ENCODE assay signal across 16 cellular contexts in the genomic region with DNA sequence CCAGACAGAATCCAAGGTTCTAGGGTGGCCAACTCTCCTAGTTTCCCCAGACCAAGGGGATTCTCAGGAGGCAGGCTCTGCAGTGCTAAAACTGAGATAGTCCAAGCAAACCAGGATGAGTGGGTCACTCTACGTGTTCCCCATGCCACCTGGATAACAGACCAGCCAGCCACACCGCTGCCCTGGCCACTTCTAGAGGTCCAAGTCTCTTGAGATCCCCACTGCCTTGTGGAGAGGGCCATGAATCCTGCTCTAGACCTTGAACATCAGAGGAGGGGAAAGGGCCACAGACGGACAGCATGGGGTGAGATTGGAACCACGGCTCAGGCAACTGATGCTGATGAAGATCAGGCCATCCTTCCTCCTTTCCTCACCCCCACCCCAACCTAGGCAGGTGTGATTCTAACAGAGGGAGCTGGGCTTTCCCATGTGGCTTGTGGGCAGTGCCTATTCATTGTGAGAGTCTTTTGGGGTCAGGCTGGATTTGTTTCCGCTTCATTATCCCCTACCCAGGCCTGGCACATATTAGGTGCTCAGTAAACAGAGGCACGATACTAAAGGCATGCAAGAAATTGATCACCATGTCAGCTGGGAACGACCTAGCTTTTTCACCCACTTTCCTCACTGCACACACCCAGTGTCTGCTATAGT. TPM values are rescaled to one million over a fixed set of nuclear protein-coding genes. Genes with fewer than 3 reads are reported as not detected.
DNase-seq lines count a peak whose midpoint lies in the region; ATAC-seq and TF ChIP-seq lines count a peak whose summit lies in the region.
"Had no signal": no experiment of that assay in that cellular context is flagged by ENCODE, and none has a peak within 500 bp of the region (broad histone marks: within the 10 kb centered on the region; RNA-seq: fewer than 3 reads in every experiment).

No MANE protein-coding gene starts in this region.

- CTCF ChIA-PET in mammary epithelial cell (lab: Charles Lee; ENCODE audit: low non-redundant PET): no interaction called here

- H3K27me3 Mint-ChIP-seq in stimulated activated naive B cell treated with anti-CD40 and anti-IgM and Interleukin-4, amounts not matched to agents 10 μg/mL and 1 μg/mL and 100 μg/mL, for 72 hours: no peaks in the 10 kb centered on the region

- dilution Hi-C loops in mammary epithelial cell (cut with HindIII; ENCODE audit: low sequenced_read_pairs): no loop called here

- no peak overlapping the region; the same call in 1 of the 2 replicates for H3K4me3 ChIP-seq in OCI-LY3 (ENCODE audit: low read length)
- H3K4me3 ChIP-seq in mammary epithelial cell (replicated peaks in 1 of 3; ENCODE audit: insufficient read depth in 1 of 3, low read depth in 2 of 3, low read length in 3 of 3): no peak overlapping the region
- H3K4me3 ChIP-seq: MG63 had no signal

- H3K4me1 ChIP-seq in OCI-LY3 (ENCODE audit: low read length) (peaks cover 57% of the 10 kb centered on the region), mammary epithelial cell (ENCODE audit: insufficient read depth, low read length) (peaks cover 3% of the 10 kb centered on the region)

- no peaks in the 10 kb centered on the region; the same call in 1 of the 2 replicates for H3K27me3 ChIP-seq in OCI-LY3 (ENCODE audit: low read depth, low read length)
- peaks cover 2% of the 10 kb centered on the region for H3K27me3 ChIP-seq in mammary epithelial cell (ENCODE audit: insufficient read depth, low read length)

- TF ChIP-seq CTCF in OCI-LY3 (IDR thresholded peaks at IDR 0.05; ENCODE audit: low read depth, low read length) (no peak), mammary epithelial cell (conservative IDR thresholded peaks at IDR 0.05 in 1 of 2, IDR thresholded peaks at IDR 0.05 in 1 of 2; ENCODE audit: extremely low read depth in 1 of 2, insufficient read depth in 1 of 2, low read depth in 1 of 2, low read length in 2 of 2) (no peak)

- peak overlapping the region; percentile 28; the same call in 1 of the 2 replicates for H3K9ac ChIP-seq in OCI-LY3 (ENCODE audit: low read length)
- no peak overlapping the region for H3K9ac ChIP-seq in mammary epithelial cell (ENCODE audit: insufficient read depth, low read length)

- in situ Hi-C loops in mammary epithelial cell (cut with MboI; ENCODE audit: low sequenced_read_pairs in 2 of 2): no loop called here

- H3K27ac Mint-ChIP-seq in stimulated activated naive B cell treated with anti-CD40 and anti-IgM and Interleukin-4, amounts not matched to agents 10 μg/mL and 1 μg/mL and 100 μg/mL, for 72 hours: peak overlapping the region; percentile 75
- H3K27ac Mint-ChIP-seq: naive thymus-derived CD8-positive, alpha-beta T cell had no signal

- H3K36me3 Mint-ChIP-seq in stimulated activated naive B cell treated with anti-CD40 and anti-IgM and Interleukin-4, amounts not matched to agents 10 μg/mL and 1 μg/mL and 100 μg/mL, for 72 hours: peaks cover 1 to 4% of the 10 kb centered on the region in 2 donors
- H3K36me3 Mint-ChIP-seq: naive thymus-derived CD8-positive, alpha-beta T cell had no signal

- WGBS in mammary epithelial cell (ENCODE audit: low coverage, missing lambda C conversion rate): 87% methylated on average over 7 of the region's 7 CpGs

- no TSS peak for BruUV-seq in mammary epithelial cell (replicated peaks; lab: Mats Ljungman, UMichigan)

- peaks cover 50 to 69% of the 10 kb centered on the region in 2 donors for H3K4me1 Mint-ChIP-seq in stimulated activated naive B cell treated with anti-CD40 and anti-IgM and Interleukin-4, amounts not matched to agents 10 μg/mL and 1 μg/mL and 100 μg/mL, for 72 hours

- peak; percentile 39 to 44 for DNase-seq in activated T-cell treated with anti-CD3 and anti-CD28 coated beads, Interleukin-2, amount 50 U/mL, for 48 hours
- DNase-seq in activated T-cell treated with anti-CD3 and anti-CD28 coated beads for 4 hours: no peak
- peak; percentile 79 for DNase-seq in stimulated activated naive B cell treated with anti-CD40 and anti-IgM and Interleukin-4, amounts not matched to agents 10 μg/mL and 1 μg/mL and 100 μg/mL, for 72 hours
- DNase-seq in activated gamma-delta T cell (lab: John Stamatoyannopoulos, UW): no peak
- DNase-seq in mammary epithelial cell: no peak
- no peak for DNase-seq in AG20443 (ENCODE audit: low spot score)
- DNase-seq: head of caudate nucleus; left cardiac atrium; MG63; naive thymus-derived CD8-positive, alpha-beta T cell had no signal

- H3K9me3 Mint-ChIP-seq in stimulated activated naive B cell treated with anti-CD40 and anti-IgM and Interleukin-4, amounts not matched to agents 10 μg/mL and 1 μg/mL and 100 μg/mL, for 72 hours: no peaks in the 10 kb centered on the region

- H3K4me3 Mint-ChIP-seq in stimulated activated naive B cell treated with anti-CD40 and anti-IgM and Interleukin-4, amounts not matched to agents 10 μg/mL and 1 μg/mL and 100 μg/mL, for 72 hours: no peak overlapping the region
- H3K4me3 Mint-ChIP-seq: naive thymus-derived CD8-positive, alpha-beta T cell had no signal

- H4K20me1 ChIP-seq in OCI-LY3 (ENCODE audit: insufficient read depth, low read length): no peaks in the 10 kb centered on the region
- no peaks in the 10 kb centered on the region for H4K20me1 ChIP-seq in mammary epithelial cell (ENCODE audit: insufficient read depth, low read length)

- H3K36me3 ChIP-seq in OCI-LY3 (replicated peaks; ENCODE audit: low read depth, low read length) (peaks cover 7% of the 10 kb centered on the region), mammary epithelial cell (ENCODE audit: insufficient read depth, low read length) (no peaks in the 10 kb centered on the region)
- H3K36me3 ChIP-seq: MG63 had no signal

- H2AFZ ChIP-seq in OCI-LY3 (ENCODE audit: low read depth, low read length) (no peak overlapping the region), mammary epithelial cell (ENCODE audit: low read depth, low read length) (no peak overlapping the region)

- H3K79me2 ChIP-seq in OCI-LY3 (ENCODE audit: low read length): no peaks in the 10 kb centered on the region
- H3K79me2 ChIP-seq in mammary epithelial cell (ENCODE audit: insufficient read depth, low read length): no peaks in the 10 kb centered on the region

- intact Hi-C loops in mammary epithelial cell (cut with micrococcal nuclease): no loop called here

- H3K27ac ChIP-seq in OCI-LY3 (ENCODE audit: low read length) (peak overlapping the region; percentile 45), mammary epithelial cell (ENCODE audit: insufficient read depth, low read depth, low read length) (no peak overlapping the region)
- H3K27ac ChIP-seq: HL-60 had no signal

- H3K4me2 ChIP-seq in OCI-LY3 (ENCODE audit: low read length): peak overlapping the region; percentile 49
- no peak overlapping the region for H3K4me2 ChIP-seq in mammary epithelial cell (ENCODE audit: insufficient read depth, low read depth, low read length)

- 0 out of 2 replicates have a peak, but pooled peaks cover 5% of the 10 kb centered on the region for H3K9me3 ChIP-seq in OCI-LY3 (ENCODE audit: insufficient read depth, low read length)
- no peaks in the 10 kb centered on the region for H3K9me3 ChIP-seq in mammary epithelial cell (replicated peaks; ENCODE audit: insufficient read depth, low read length)
- H3K9me3 ChIP-seq: MG63 had no signal

- ATAC-seq in GM21529 (IDR thresholded peaks at IDR 0.05; ENCODE audit: unreplicated experiment): peak; percentile 57
- ATAC-seq in stimulated activated naive B cell treated with anti-CD40 and anti-IgM and Interleukin-4, amounts not matched to agents 10 μg/mL and 1 μg/mL and 100 μg/mL, for 72 hours (replicated peaks): peak; percentile 82 to 87
- ATAC-seq: left cardiac atrium; naive thymus-derived CD8-positive, alpha-beta T cell; sciatic nerve had no signal

RNA-seq across cellular contexts. Expression of a gene that starts 16.8 kb away (rescaled TPM):
- not detected for total RNA-seq in mammary epithelial cell
- not detected for polyA plus RNA-seq in mammary epithelial cell
- polyA minus RNA-seq in mammary epithelial cell: not detected
- total RNA-seq: endothelial cell of umbilical vein; naive thymus-derived CD8-positive, alpha-beta T cell had no signal
- polyA plus RNA-seq: AG04450, endothelial cell of umbilical vein had no signal

RNA-seq across cellular contexts. Expression of a gene that starts 41.6 kb away (rescaled TPM):
- under 1 TPM; 0.17 to 0.35 TPM for total RNA-seq in mammary epithelial cell
- 0.05 TPM for polyA plus RNA-seq in mammary epithelial cell
- polyA minus RNA-seq in mammary epithelial cell: not detected
- total RNA-seq: endothelial cell of umbilical vein had no signal
- polyA plus RNA-seq: endothelial cell of umbilical vein had no signal

Comparison
In these comparisons a context has a peak if more than half of its experiments do, and no peak if none do; other contexts are left out.
1. DNase-seq: peak in activated T-cell treated with anti-CD3 and anti-CD28 coated beads, Interleukin-2, amount 50 U/mL, for 48 hours (2 of 2) and stimulated activated naive B cell treated with anti-CD40 and anti-IgM and Interleukin-4, amounts not matched to agents 10 μg/mL and 1 μg/mL and 100 μg/mL, for 72 hours (single experiment); none in activated T-cell treated with anti-CD3 and anti-CD28 coated beads for 4 hours (single experiment), activated gamma-delta T cell (single experiment), mammary epithelial cell (single experiment) and AG20443 (single experiment).